ENCODE assay signal across 8 cellular contexts in the genomic region with DNA sequence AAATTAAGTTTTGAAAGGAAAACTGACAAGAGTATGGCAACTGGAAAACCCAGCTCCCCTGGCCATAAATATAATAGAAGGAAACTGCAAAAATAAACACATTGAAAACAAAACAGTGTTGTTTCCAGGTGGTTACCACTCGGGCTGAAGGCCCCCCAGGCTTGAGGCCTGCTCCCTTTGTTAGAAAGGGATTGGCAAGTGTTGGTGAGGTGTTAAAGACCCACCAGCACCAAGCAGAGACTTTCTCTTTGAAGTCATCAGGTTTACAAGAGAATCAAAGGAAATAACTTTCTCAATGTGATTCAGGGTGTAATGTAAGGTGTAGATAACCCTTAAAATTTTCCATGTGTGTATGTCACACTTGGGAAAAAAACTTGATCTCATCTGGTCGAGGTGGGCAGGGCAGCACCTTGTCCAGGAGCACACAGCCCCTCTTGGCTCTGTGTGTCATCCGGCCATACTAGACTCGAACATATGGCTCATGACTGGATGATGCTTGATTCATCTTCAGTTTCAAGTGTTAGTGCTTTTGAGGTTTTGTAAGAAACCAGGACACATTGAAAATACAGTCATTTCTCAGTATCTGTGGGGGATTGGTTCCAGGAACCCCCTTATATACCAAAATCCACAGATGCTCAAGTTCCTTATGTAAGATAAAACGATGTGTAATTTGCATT. TPM values are rescaled to one million over a fixed set of nuclear protein-coding genes. Genes with fewer than 3 reads are reported as not detected.
DNase-seq lines count a peak whose midpoint lies in the region; ATAC-seq and TF ChIP-seq lines count a peak whose summit lies in the region.

No MANE protein-coding gene starts in this region.

- peak overlapping the region; percentile 34 for H3K4me3 Mint-ChIP-seq in activated CD4-positive, alpha-beta T cell treated with anti-CD3 and anti-CD28 coated beads for 36 hours
- H3K4me3 Mint-ChIP-seq in activated T-cell treated with anti-CD3 and anti-CD28 coated beads, Interleukin-2, amount 50 U/mL, for 72 hours = peak overlapping the region; percentile 73 to 78

- H3K4me3 ChIP-seq in right lobe of liver (no peak overlapping the region), thyroid gland (replicated peaks in 1 of 3) (no peak overlapping the region)

- H3K9me3 Mint-ChIP-seq in activated CD4-positive, alpha-beta T cell treated with anti-CD3 and anti-CD28 coated beads for 36 hours (ENCODE audit: low read depth) = no peaks in the 10 kb centered on the region
- H3K9me3 Mint-ChIP-seq in activated T-cell treated with anti-CD3 and anti-CD28 coated beads, Interleukin-2, amount 50 U/mL, for 72 hours = no peaks in the 10 kb centered on the region

- peak; percentile 64 for DNase-seq in activated CD4-positive, alpha-beta T cell treated with anti-CD3 and anti-CD28 coated beads for 36 hours
- DNase-seq in activated CD4-positive, alpha-beta T cell treated with anti-CD3 and anti-CD28 coated beads, Interleukin-2, amount 50 U/mL, for 1 hour = no peak
- DNase-seq in activated T-cell treated with anti-CD3 and anti-CD28 coated beads, Interleukin-2, amount 50 U/mL, for 72 hours = peak; percentile 59 to 66
- DNase-seq in right lobe of liver (no peak), thyroid gland (no peak), SW 1271 (lab: John Stamatoyannopoulos, UW) (no peak)
- no peak for DNase-seq in effector CD4-positive, alpha-beta T cell

- CTCF ChIA-PET in activated CD4-positive, alpha-beta T cell treated with anti-CD3 and anti-CD28 coated beads for 36 hours (lab: Charles Lee) = no interaction called here

- peak overlapping the region; percentile 53 to 94 (median 92) for H3K27ac ChIP-seq in right lobe of liver
- H3K27ac ChIP-seq in thyroid gland = peak overlapping the region; percentile 96 to 97 (median 97)

- H3K4me1 ChIP-seq in right lobe of liver = peaks cover 0 to 100% (median 53%) of the 10 kb centered on the region in 4 donors
- H3K4me1 ChIP-seq in thyroid gland = peaks cover 96 to 100% of the 10 kb centered on the region in 2 donors

- H3K9me3 ChIP-seq in right lobe of liver (no peaks in the 10 kb centered on the region), thyroid gland (no peaks in the 10 kb centered on the region)

- H3K27me3 Mint-ChIP-seq in activated CD4-positive, alpha-beta T cell treated with anti-CD3 and anti-CD28 coated beads for 36 hours = peaks cover 9% of the 10 kb centered on the region
- H3K27me3 Mint-ChIP-seq in activated T-cell treated with anti-CD3 and anti-CD28 coated beads, Interleukin-2, amount 50 U/mL, for 72 hours (ENCODE audit: low read depth) = no peaks in the 10 kb centered on the region

- TF ChIP-seq CTCF in right lobe of liver (IDR thresholded peaks at IDR 0.05) = no peak
- no peak for TF ChIP-seq CTCF in thyroid gland (IDR thresholded peaks at IDR 0.05)

- H3K27ac Mint-ChIP-seq in activated CD4-positive, alpha-beta T cell treated with anti-CD3 and anti-CD28 coated beads for 36 hours = peak overlapping the region; percentile 83
- H3K27ac Mint-ChIP-seq in activated T-cell treated with anti-CD3 and anti-CD28 coated beads, Interleukin-2, amount 50 U/mL, for 72 hours = peak overlapping the region; percentile 76

- H3K36me3 Mint-ChIP-seq in activated CD4-positive, alpha-beta T cell treated with anti-CD3 and anti-CD28 coated beads for 36 hours (ENCODE audit: low read depth) = peaks cover 22% of the 10 kb centered on the region
- peaks cover 3 to 10% of the 10 kb centered on the region in 2 donors for H3K36me3 Mint-ChIP-seq in activated T-cell treated with anti-CD3 and anti-CD28 coated beads, Interleukin-2, amount 50 U/mL, for 72 hours (ENCODE audit: insufficient read depth in 2 of 2)

- H3K4me1 Mint-ChIP-seq in activated CD4-positive, alpha-beta T cell treated with anti-CD3 and anti-CD28 coated beads for 36 hours = peaks cover 79% of the 10 kb centered on the region
- H3K4me1 Mint-ChIP-seq in activated T-cell treated with anti-CD3 and anti-CD28 coated beads, Interleukin-2, amount 50 U/mL, for 72 hours (ENCODE audit: low read depth) = peaks cover 81% of the 10 kb centered on the region

- H3K36me3 ChIP-seq in right lobe of liver = no peaks in the 10 kb centered on the region
- no peaks in the 10 kb centered on the region for H3K36me3 ChIP-seq in thyroid gland

- intact Hi-C loops in activated CD4-positive, alpha-beta T cell treated with anti-CD3 and anti-CD28 coated beads for 36 hours (cut with DNase I, micrococcal nuclease) = loop anchor here (1.0 to 5.0 kb wide), 7 partner anchors 8 to 747 kb away; a partner anchor contains a TSS
- intact Hi-C loops in right lobe of liver (cut with DNase I) (loop anchor here in 1 of 2 donors (10.0 kb wide), 1 partner anchor 50 kb away; no protein-coding TSS in a partner anchor), thyroid gland (cut with DNase I) (no loop called here)

- ATAC-seq in activated CD4-positive, alpha-beta T cell treated with anti-CD3 and anti-CD28 coated beads for 36 hours = peak; percentile 84
- ATAC-seq in activated T-cell treated with anti-CD3 and anti-CD28 coated beads, Interleukin-2, amount 50 U/mL, for 72 hours (replicated peaks in 1 of 2) = peak; percentile 86 to 87
- ATAC-seq in right lobe of liver (no peak), GM18519 (IDR thresholded peaks at IDR 0.05; ENCODE audit: low FRiP score, unreplicated experiment) (no peak)

- POLR2A ChIA-PET in activated CD4-positive, alpha-beta T cell treated with anti-CD3 and anti-CD28 coated beads for 36 hours (lab: Charles Lee) = no interaction called here

- H3K27me3 ChIP-seq in right lobe of liver (no peaks in the 10 kb centered on the region), thyroid gland (no peaks in the 10 kb centered on the region)

- WGBS in right lobe of liver (ENCODE audit: insufficient coverage, low coverage, low lambda C conversion rate, missing lambda C conversion rate) = 44% methylated on average over 3 of the region's 5 CpGs
- 44 to 59% methylated on average over 5 of the region's 5 CpGs for WGBS in thyroid gland, 2 donors

- TF ChIP-seq POLR2A in right lobe of liver (IDR thresholded peaks at IDR 0.05) (no peak), thyroid gland (IDR thresholded peaks at IDR 0.05) (no peak)

RNA-seq across cellular contexts. Expression of a gene that starts 7.8 kb away (rescaled TPM):
- 100 to 1,000 TPM; 181 to 182 TPM for total RNA-seq in activated CD4-positive, alpha-beta T cell treated with anti-CD3 and anti-CD28 coated beads for 36 hours
- 100 to 1,000 TPM; 200 to 227 TPM for total RNA-seq in activated T-cell treated with anti-CD3 and anti-CD28 coated beads, Interleukin-2, amount 50 U/mL, for 72 hours
- total RNA-seq in right lobe of liver (100 to 1,000 TPM; 142 to 306 (median 201) TPM), thyroid gland (100 to 1,000 TPM; 191 to 479 (median 365) TPM)

RNA-seq across cellular contexts. Expression of a gene that starts 36.3 kb away (rescaled TPM):
- total RNA-seq in activated CD4-positive, alpha-beta T cell treated with anti-CD3 and anti-CD28 coated beads for 36 hours = 100 to 1,000 TPM; 269 to 297 TPM
- 100 to 1,000 TPM; 219 to 237 TPM for total RNA-seq in activated T-cell treated with anti-CD3 and anti-CD28 coated beads, Interleukin-2, amount 50 U/mL, for 72 hours
- total RNA-seq in right lobe of liver (100 to 1,000 TPM in 4 of 6 experiments, 10 to 100 TPM in 2; 86.3 to 305 (median 116) TPM), thyroid gland (100 to 1,000 TPM; 205 to 504 (median 440) TPM)

RNA-seq across cellular contexts. Expression of a gene that starts 37.5 kb away (rescaled TPM):
- 100 to 1,000 TPM; 195 to 198 TPM for total RNA-seq in activated CD4-positive, alpha-beta T cell treated with anti-CD3 and anti-CD28 coated beads for 36 hours
- 100 to 1,000 TPM; 261 to 262 TPM for total RNA-seq in activated T-cell treated with anti-CD3 and anti-CD28 coated beads, Interleukin-2, amount 50 U/mL, for 72 hours
- 1 to 10 TPM in 5 of 6 experiments, under 1 TPM in 1; 0.93 to 3.1 (median 2.0) TPM for total RNA-seq in right lobe of liver
- total RNA-seq in thyroid gland = 1 to 10 TPM in 3 of 4 donors, under 1 TPM in 1; 0.83 to 9.7 (median 2.2) TPM

Comparison
In these comparisons a context has a peak if more than half of its experiments do, and no peak if none do; other contexts are left out.
1. DNase-seq: peak in activated CD4-positive, alpha-beta T cell treated with anti-CD3 and anti-CD28 coated beads for 36 hours (single experiment) and activated T-cell treated with anti-CD3 and anti-CD28 coated beads, Interleukin-2, amount 50 U/mL, for 72 hours (2 of 2); none in activated CD4-positive, alpha-beta T cell treated with anti-CD3 and anti-CD28 coated beads, Interleukin-2, amount 50 U/mL, for 1 hour (single experiment), right lobe of liver (0 of 3), thyroid gland (0 of 2), effector CD4-positive, alpha-beta T cell (single experiment) and SW 1271 (0 of 2).
2. ATAC-seq: peak in activated CD4-positive, alpha-beta T cell treated with anti-CD3 and anti-CD28 coated beads for 36 hours (single experiment) and activated T-cell treated with anti-CD3 and anti-CD28 coated beads, Interleukin-2, amount 50 U/mL, for 72 hours (2 of 2); none in right lobe of liver (0 of 4) and GM18519 (single experiment).
3. RNA of a gene that starts 37.5 kb away (total RNA-seq): 261 to 262 TPM in activated T-cell treated with anti-CD3 and anti-CD28 coated beads, Interleukin-2, amount 50 U/mL, for 72 hours and 195 to 198 TPM in activated CD4-positive, alpha-beta T cell treated with anti-CD3 and anti-CD28 coated beads for 36 hours; 0.83 to 9.7 TPM in thyroid gland and 0.93 to 3.1 TPM in right lobe of liver; every median in the first group is over 10 times any median in the second.